ENCODE assay signal across 8 cellular contexts in genomic region chr11:48172818-48173609, GRCh38. TPM values are rescaled to one million over a fixed set of nuclear protein-coding genes. Genes with fewer than 3 reads are reported as not detected.
DNase-seq lines count a peak whose midpoint lies in the region; ATAC-seq, FAIRE-seq and TF ChIP-seq lines count a peak whose summit lies in the region.

No MANE protein-coding gene starts in this region.

- no peak overlapping the region for H3K4me3 Mint-ChIP-seq in stimulated activated effector memory CD8-positive, alpha-beta T cell treated with anti-CD3 and anti-CD28 coated beads, Interleukin-12 subunit alpha, Interleukin-12 subunit beta, amount 100 ng/mL, for 72 hours

- peaks cover 28% of the 10 kb centered on the region for H3K4me1 Mint-ChIP-seq in stimulated activated effector memory CD8-positive, alpha-beta T cell treated with anti-CD3 and anti-CD28 coated beads, Interleukin-12 subunit alpha, Interleukin-12 subunit beta, amount 100 ng/mL, for 72 hours

- H3K9me3 Mint-ChIP-seq in stimulated activated effector memory CD8-positive, alpha-beta T cell treated with anti-CD3 and anti-CD28 coated beads, Interleukin-12 subunit alpha, Interleukin-12 subunit beta, amount 100 ng/mL, for 72 hours = no peaks in the 10 kb centered on the region

- peaks cover 23% of the 10 kb centered on the region for H3K36me3 Mint-ChIP-seq in stimulated activated effector memory CD8-positive, alpha-beta T cell treated with anti-CD3 and anti-CD28 coated beads, Interleukin-12 subunit alpha, Interleukin-12 subunit beta, amount 100 ng/mL, for 72 hours

- H3K9me1 ChIP-seq in endothelial cell of umbilical vein (replicated peaks; ENCODE audit: control insufficient read depth, extremely low read depth, insufficient read depth, low read length) = no peaks in the 10 kb centered on the region

- BruUV-seq in endothelial cell of umbilical vein (replicated peaks; lab: Mats Ljungman, UMichigan) = no TSS peak

- ATAC-seq in HG03103 (IDR thresholded peaks at IDR 0.05; ENCODE audit: low read depth, unreplicated experiment) = peak; percentile 79
- ATAC-seq in stimulated activated effector memory CD8-positive, alpha-beta T cell treated with anti-CD3 and anti-CD28 coated beads, Interleukin-12 subunit alpha, Interleukin-12 subunit beta, amount 100 ng/mL, for 72 hours = peak; percentile 72

- peaks cover 6% of the 10 kb centered on the region for H3K4me1 ChIP-seq in endothelial cell of umbilical vein (ENCODE audit: control insufficient read depth, extremely low read depth, insufficient read depth, low read length)

- H3K79me2 ChIP-seq in endothelial cell of umbilical vein (ENCODE audit: control insufficient read depth, insufficient read depth, low read length) = no peaks in the 10 kb centered on the region

- CTCF ChIA-PET in endothelial cell of umbilical vein (lab: Charles Lee) = interaction anchor here (0.8 to 1.8 kb wide), 8 partner anchors 10 to 1823 kb away, joined by 3 to 11 read pairs (median 4); no protein-coding TSS in a partner anchor

- no peak overlapping the region for H3K27ac Mint-ChIP-seq in stimulated activated effector memory CD8-positive, alpha-beta T cell treated with anti-CD3 and anti-CD28 coated beads, Interleukin-12 subunit alpha, Interleukin-12 subunit beta, amount 100 ng/mL, for 72 hours

- no peaks in the 10 kb centered on the region for H3K9me3 ChIP-seq in endothelial cell of umbilical vein (replicated peaks; ENCODE audit: control insufficient read depth, insufficient read depth, low read length)

- no peak overlapping the region for H3K4me3 ChIP-seq in endothelial cell of umbilical vein (replicated peaks in 1 of 3; ENCODE audit: insufficient read depth in 1 of 3, low read depth in 1 of 3, low read length in 3 of 3)

- dilution Hi-C loops in endothelial cell of umbilical vein (cut with MboI; ENCODE audit: extremely low pct_ligation_motif_present, low sequenced_read_pairs) = no loop called here

- no peak overlapping the region for H3K27ac ChIP-seq in endothelial cell of umbilical vein (ENCODE audit: insufficient read depth, low read depth, low read length)

- TF ChIP-seq POLR2A in endothelial cell of umbilical vein (IDR thresholded peaks at IDR 0.05; ENCODE audit: low read depth, low read length) = no peak

- intact Hi-C loops in endothelial cell of umbilical vein (cut with micrococcal nuclease) = loop anchor here (2.0 to 10.0 kb wide), 4 partner anchors 56 to 1354 kb away; partner anchors contain the start of gene OR4S1

- no peaks in the 10 kb centered on the region for H4K20me1 ChIP-seq in endothelial cell of umbilical vein (replicated peaks; ENCODE audit: control insufficient read depth, extremely low read depth, insufficient read depth, low read length)

- H2AFZ ChIP-seq in endothelial cell of umbilical vein (ENCODE audit: low read depth, low read length) = no peak overlapping the region

- no peak overlapping the region for H3K9ac ChIP-seq in endothelial cell of umbilical vein (replicated peaks; ENCODE audit: extremely low read depth, insufficient read depth, low read length)

- peak; percentile 68 for FAIRE-seq in GM18507 (lab: Jason Lieb, UNC)
- FAIRE-seq in endothelial cell of umbilical vein (lab: Jason Lieb, UNC) = peak; percentile 68

- DNase-seq in AG08395 (ENCODE audit: low spot score) (peak; percentile 81), GM18507 (ENCODE audit: extremely low spot score, insufficient read length, low read depth) (peak; percentile 36), NCI-H69 (lab: John Stamatoyannopoulos, UW) (peak; percentile 60), endothelial cell of umbilical vein (ENCODE audit: low read depth, low spot score) (peak; percentile 52), myocyte (ENCODE audit: low read depth) (peak; percentile 65)
- peak; percentile 10 to 51 (median 46) for DNase-seq in activated CD8-positive, alpha-beta memory T cell treated with anti-CD3 and anti-CD28 coated beads for 48 hours (ENCODE audit: low read depth in 2 of 3, low spot score in 2 of 3)
- DNase-seq in stimulated activated effector memory CD8-positive, alpha-beta T cell treated with anti-CD3 and anti-CD28 coated beads, Interleukin-12 subunit alpha, Interleukin-12 subunit beta, amount 100 ng/mL, for 72 hours (ENCODE audit: low spot score in 2 of 2) = peak; percentile 24 to 75

- POLR2A ChIA-PET in endothelial cell of umbilical vein (lab: Charles Lee) = no interaction called here

- H3K4me2 ChIP-seq in endothelial cell of umbilical vein (ENCODE audit: insufficient read depth, low read length) = no peak overlapping the region

- TF ChIP-seq CTCF in endothelial cell of umbilical vein (IDR thresholded peaks at IDR 0.05; ENCODE audit: extremely low read depth in 1 of 2, insufficient read depth in 1 of 2, low read depth in 1 of 2, low read length in 2 of 2) = peak; percentile 84 to 98

- H3K27me3 ChIP-seq in endothelial cell of umbilical vein (ENCODE audit: control insufficient read depth in 2 of 2, insufficient read depth in 2 of 2, low read length in 2 of 2) = no peaks in the 10 kb centered on the region

- no peaks in the 10 kb centered on the region for H3K36me3 ChIP-seq in endothelial cell of umbilical vein (ENCODE audit: control insufficient read depth in 2 of 2, extremely low read depth in 1 of 2, insufficient read depth in 2 of 2, low read length in 2 of 2)

TF ChIP-seq in endothelial cell of umbilical vein, 7 proteins besides CTCF, POLR2A, EP300 and RAD21:
- no peak for TF ChIP-seq MYC (IDR thresholded peaks at IDR 0.05; ENCODE audit: low read depth, low read length)
- TF ChIP-seq EZH2 (IDR thresholded peaks at IDR 0.05; ENCODE audit: borderline replicate concordance, low read depth, low read length, severe bottlenecking) = no peak
- TF ChIP-seq JUN (IDR thresholded peaks at IDR 0.05; ENCODE audit: borderline replicate concordance, insufficient read depth, insufficient read length, low read depth) = no peak
- no peak for TF ChIP-seq GATA2 (IDR thresholded peaks at IDR 0.05; ENCODE audit: insufficient read depth, insufficient read length, low read depth, low read length)
- TF ChIP-seq, protein P1, sequence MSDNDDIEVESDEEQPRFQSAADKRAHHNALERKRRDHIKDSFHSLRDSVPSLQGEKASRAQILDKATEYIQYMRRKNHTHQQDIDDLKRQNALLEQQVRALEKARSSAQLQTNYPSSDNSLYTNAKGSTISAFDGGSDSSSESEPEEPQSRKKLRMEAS (IDR thresholded peaks at IDR 0.05; ENCODE audit: insufficient read depth, insufficient read length) = no peak
- TF ChIP-seq POLR2AphosphoS5 (IDR thresholded peaks at IDR 0.05; ENCODE audit: insufficient read depth, low read depth, low read length) = no peak
- no peak for TF ChIP-seq FOS (IDR thresholded peaks at IDR 0.05; ENCODE audit: borderline replicate concordance, insufficient read depth, low read length)

RNA-seq across cellular contexts. Expression of gene OR4B1, which starts 43.6 kb away (rescaled TPM):
- total RNA-seq in endothelial cell of umbilical vein (not detected in 2 replicates), myocyte (not detected in 2 replicates)
- polyA plus RNA-seq in endothelial cell of umbilical vein = not detected in 2 replicates
- polyA plus RNA-seq in endothelial cell of umbilical vein (2011; cell fraction: cytosol; rRNA removed) = not detected in 2 replicates
- polyA plus RNA-seq in endothelial cell of umbilical vein (2011; cell fraction: nucleus; rRNA removed) = not detected in 2 replicates
- not detected in 2 replicates for polyA plus RNA-seq in endothelial cell of umbilical vein (2012)
- not detected in 2 replicates for polyA minus RNA-seq in endothelial cell of umbilical vein
- polyA minus RNA-seq in endothelial cell of umbilical vein (2011; cell fraction: cytosol; rRNA and poly(A)+ RNA removed) = not detected
- polyA minus RNA-seq in endothelial cell of umbilical vein (2011; cell fraction: nucleus; rRNA and poly(A)+ RNA removed) = not detected in 2 replicates
- polyA plus RNA-seq in myocyte (2012) = not detected
